In the genomic region with DNA sequence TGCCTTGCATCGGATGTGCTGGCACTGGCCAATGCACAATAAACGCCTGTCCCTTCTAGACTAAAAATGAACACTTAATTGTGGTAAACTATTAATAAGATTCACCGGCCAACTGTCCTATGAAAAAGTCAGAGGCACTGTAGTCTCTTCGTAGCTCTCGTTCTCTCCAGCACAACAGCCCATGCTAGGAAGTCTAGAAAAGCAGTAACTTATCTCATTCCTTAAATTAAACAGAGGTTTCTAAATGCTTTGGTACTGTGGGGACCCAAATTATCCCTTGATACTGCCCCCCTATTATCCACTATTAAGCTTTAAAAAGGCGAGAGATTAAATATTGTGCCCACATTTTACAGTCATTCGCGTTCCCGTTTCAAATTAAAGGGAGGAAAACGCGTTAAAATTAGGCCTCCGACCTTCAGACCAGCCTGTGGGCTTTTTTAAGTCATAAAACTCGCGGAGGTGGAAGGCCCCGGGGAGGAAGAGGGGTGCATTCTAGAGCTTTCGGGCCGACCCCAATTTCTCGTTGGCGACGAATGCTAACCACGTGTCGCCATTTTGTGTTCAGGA, we compare ENCODE assay signal across 8 cellular contexts. TPM values are rescaled to one million over a fixed set of nuclear protein-coding genes. Genes with fewer than 3 reads are reported as not detected.
DNase-seq lines count a peak whose midpoint lies in the region; ATAC-seq and TF ChIP-seq lines count a peak whose summit lies in the region.

No MANE protein-coding gene starts in this region.

- H3K27me3 ChIP-seq in left ventricle myocardium inferior (ENCODE audit: low read depth) (no peaks in the 10 kb centered on the region), kidney epithelial cell (ENCODE audit: control insufficient read depth, insufficient read depth, low read length) (no peaks in the 10 kb centered on the region)

- H3K36me3 Mint-ChIP-seq in activated naive CD8-positive, alpha-beta T cell treated with anti-CD3 and anti-CD28 coated beads for 36 hours: peaks cover 66% of the 10 kb centered on the region

- peaks cover 4% of the 10 kb centered on the region for H3K27me3 Mint-ChIP-seq in activated naive CD8-positive, alpha-beta T cell treated with anti-CD3 and anti-CD28 coated beads for 36 hours

- intact Hi-C loops in left ventricle myocardium inferior (cut with micrococcal nuclease): loop anchor here (5.0 kb wide), 1 partner anchor 52 kb away; no protein-coding TSS in a partner anchor
- intact Hi-C loops in left ventricle myocardium superior (cut with micrococcal nuclease): loop anchor here (5.0 kb wide), 1 partner anchor 57 kb away; no protein-coding TSS in a partner anchor

- H3K36me3 ChIP-seq in left ventricle myocardium inferior (peaks cover 51% of the 10 kb centered on the region), kidney epithelial cell (ENCODE audit: control insufficient read depth, insufficient read depth, low read length) (no peaks in the 10 kb centered on the region)

- peak overlapping the region; percentile 100 for H3K27ac ChIP-seq in left ventricle myocardium inferior (replicated peaks)

- H3K9me3 ChIP-seq in left ventricle myocardium inferior (replicated peaks): no peaks in the 10 kb centered on the region

- H3K4me3 ChIP-seq in left ventricle myocardium inferior: peak overlapping the region; percentile 82
- peak overlapping the region; percentile 94 for H3K4me3 ChIP-seq in kidney epithelial cell (ENCODE audit: low read depth, low read length)

- H3K27ac Mint-ChIP-seq in activated naive CD8-positive, alpha-beta T cell treated with anti-CD3 and anti-CD28 coated beads for 36 hours: peak overlapping the region; percentile 100

- peaks cover 67% of the 10 kb centered on the region for H3K4me1 ChIP-seq in left ventricle myocardium inferior

- ATAC-seq in left ventricle myocardium superior: no peak
- no peak for ATAC-seq in GM19395 (IDR thresholded peaks at IDR 0.05; ENCODE audit: unreplicated experiment)
- no peak for ATAC-seq in GM19328 (IDR thresholded peaks at IDR 0.05; ENCODE audit: unreplicated experiment)

- peak overlapping the region; percentile 98 for H3K4me3 Mint-ChIP-seq in activated naive CD8-positive, alpha-beta T cell treated with anti-CD3 and anti-CD28 coated beads for 36 hours

- no peak for TF ChIP-seq CTCF in left ventricle myocardium inferior (IDR thresholded peaks at IDR 0.05; ENCODE audit: borderline replicate concordance)
- TF ChIP-seq CTCF in kidney epithelial cell (IDR thresholded peaks at IDR 0.05; ENCODE audit: insufficient read depth, low read length, poor library complexity, severe bottlenecking): no peak

- DNase-seq in left ventricle myocardium inferior (no peak), left ventricle myocardium superior (no peak), kidney epithelial cell (ENCODE audit: low read depth) (no peak), superior temporal gyrus (ENCODE audit: extremely low spot score) (peak; percentile 68), D341Med (ENCODE audit: low spot score) (no peak)
- DNase-seq in activated naive CD8-positive, alpha-beta T cell treated with anti-CD3 and anti-CD28 coated beads for 36 hours: no peak

- peaks cover 3% of the 10 kb centered on the region for H3K9me3 Mint-ChIP-seq in activated naive CD8-positive, alpha-beta T cell treated with anti-CD3 and anti-CD28 coated beads for 36 hours

- peaks cover 46% of the 10 kb centered on the region for H3K4me1 Mint-ChIP-seq in activated naive CD8-positive, alpha-beta T cell treated with anti-CD3 and anti-CD28 coated beads for 36 hours

RNA-seq across cellular contexts. Expression of gene PCBP1, which starts 1.5 kb away (rescaled TPM):
- total RNA-seq in left ventricle myocardium inferior (205 TPM), left ventricle myocardium superior (211 TPM), kidney epithelial cell (144 and 150 TPM in 2 replicates)
- 100 to 1,000 TPM; 449 to 455 TPM for total RNA-seq in activated naive CD8-positive, alpha-beta T cell treated with anti-CD3 and anti-CD28 coated beads for 36 hours
